ENCODE assay signal across 27 cellular contexts in genomic region chr2:104502904-104503303, GRCh38.
DNase-seq lines count a peak whose midpoint lies in the region; ATAC-seq, FAIRE-seq and TF ChIP-seq lines count a peak whose summit lies in the region.
"Had no signal": no experiment of that assay in that cellular context is flagged by ENCODE, and none has a peak within 500 bp of the region (broad histone marks: within the 10 kb centered on the region; RNA-seq: fewer than 3 reads in every experiment).

No MANE protein-coding gene starts in this region.

- H3K27ac Mint-ChIP-seq in CD14-positive monocyte: no peak overlapping the region
- H3K27ac Mint-ChIP-seq: activated CD4-positive, alpha-beta T cell treated with anti-CD3 and anti-CD28 coated beads, Interleukin-2, amount 10 ng/mL, durations not matched to agents 7 days and 5 days; activated naive CD4-positive, alpha-beta T cell treated with anti-CD3 and anti-CD28 coated beads, Interleukin-2, amount 50 U/mL, for 24 hours; nephron progenitor cell; progenitor cell of endocrine pancreas had no signal

- no peak overlapping the region for H2BK12ac ChIP-seq in neuronal stem cell (ENCODE audit: low read length)

- no peaks in the 10 kb centered on the region for H3K27me3 ChIP-seq in neuronal stem cell (ENCODE audit: control insufficient read depth in 3 of 3, insufficient read depth in 3 of 3, low read depth in 1 of 3, low read length in 3 of 3)
- H3K27me3 ChIP-seq: ascending aorta had no signal

- no peak overlapping the region for H3K4me3 ChIP-seq in neuronal stem cell (ENCODE audit: low read length in 2 of 2)
- H3K4me3 ChIP-seq: ascending aorta, GM12878, mucosa of descending colon, sigmoid colon had no signal

- FAIRE-seq in frontal cortex (lab: Jason Lieb, UNC): no peak
- FAIRE-seq: GM12878, keratinocyte had no signal

- no peak overlapping the region for H3K27ac ChIP-seq in neuronal stem cell (replicated peaks; ENCODE audit: low read length)
- H3K27ac ChIP-seq: ascending aorta, epithelial cell of prostate, sigmoid colon, WERI-Rb-1 had no signal

- no peaks in the 10 kb centered on the region for H3K4me1 Mint-ChIP-seq in CD14-positive monocyte
- H3K4me1 Mint-ChIP-seq: activated CD4-positive, alpha-beta T cell treated with anti-CD3 and anti-CD28 coated beads, Interleukin-2, amount 10 ng/mL, durations not matched to agents 7 days and 5 days; activated naive CD4-positive, alpha-beta T cell treated with anti-CD3 and anti-CD28 coated beads, Interleukin-2, amount 50 U/mL, for 24 hours; central memory CD8-positive, alpha-beta T cell had no signal

- no peak for ATAC-seq in HG03521 (IDR thresholded peaks at IDR 0.05; ENCODE audit: unreplicated experiment)
- ATAC-seq: GM12878, mucosa of descending colon, Right ventricle myocardium inferior had no signal

- H3K79me1 ChIP-seq in neuronal stem cell (ENCODE audit: low read depth, low read length): no peaks in the 10 kb centered on the region

- H2BK15ac ChIP-seq in neuronal stem cell (ENCODE audit: low read length): no peak overlapping the region

- H3K4me1 ChIP-seq in neuronal stem cell (ENCODE audit: control insufficient read depth in 2 of 2, insufficient read depth in 1 of 2, low read depth in 1 of 2, low read length in 2 of 2): peaks cover 3 to 22% of the 10 kb centered on the region in 2 donors
- H3K4me1 ChIP-seq: ascending aorta, Caco-2, sigmoid colon had no signal

- peaks cover 0 to 2% (median 0%) of the 10 kb centered on the region in 7 donors for H3K9me3 Mint-ChIP-seq in CD14-positive monocyte
- H3K9me3 Mint-ChIP-seq: activated CD4-positive, alpha-beta T cell treated with anti-CD3 and anti-CD28 coated beads, Interleukin-2, amount 10 ng/mL, durations not matched to agents 7 days and 5 days; activated naive CD4-positive, alpha-beta T cell treated with anti-CD3 and anti-CD28 coated beads, Interleukin-2, amount 50 U/mL, for 24 hours; central memory CD8-positive, alpha-beta T cell; H9; nephron progenitor cell had no signal

- intact Hi-C loops in CD14-positive monocyte (cut with micrococcal nuclease): no loop called here

- H3K4me3 Mint-ChIP-seq in CD14-positive monocyte: no peak overlapping the region
- H3K4me3 Mint-ChIP-seq: activated CD4-positive, alpha-beta T cell treated with anti-CD3 and anti-CD28 coated beads, Interleukin-2, amount 10 ng/mL, durations not matched to agents 7 days and 5 days; activated naive CD4-positive, alpha-beta T cell treated with anti-CD3 and anti-CD28 coated beads, Interleukin-2, amount 50 U/mL, for 24 hours; central memory CD8-positive, alpha-beta T cell; H9; nephron progenitor cell had no signal

- H3K36me3 ChIP-seq in neuronal stem cell (replicated peaks in 1 of 2; ENCODE audit: control insufficient read depth in 2 of 2, insufficient read depth in 2 of 2, low read length in 2 of 2): no peaks in the 10 kb centered on the region
- H3K36me3 ChIP-seq: ascending aorta, sigmoid colon, WERI-Rb-1 had no signal

- no peak overlapping the region for H2BK120ac ChIP-seq in neuronal stem cell (ENCODE audit: low read depth, low read length)

- H2AK5ac ChIP-seq in neuronal stem cell (ENCODE audit: low read depth, low read length): no peak overlapping the region

- H3K27me3 Mint-ChIP-seq in CD14-positive monocyte (ENCODE audit: low read depth in 3 of 3): peaks cover under 1 to 2% (median 2%) of the 10 kb centered on the region in 3 donors
- H3K27me3 Mint-ChIP-seq: activated CD4-positive, alpha-beta T cell treated with anti-CD3 and anti-CD28 coated beads, Interleukin-2, amount 10 ng/mL, durations not matched to agents 7 days and 5 days; central memory CD8-positive, alpha-beta T cell had no signal

- H3K9ac ChIP-seq in neuronal stem cell (ENCODE audit: low read depth, low read length, poor library complexity): no peak overlapping the region

- peak in 13 of 14 donors; percentile 22 to 91 (median 83) for DNase-seq in C1 segment of cervical spinal cord (lab: John Stamatoyannopoulos, UW)
- DNase-seq in amygdala (lab: John Stamatoyannopoulos, UW): peak in 55 of 56 donors; percentile 16 to 94 (median 83)
- DNase-seq in frontal cortex (ENCODE audit: low spot score in 2 of 2): peak; percentile 35 to 38
- no peak for DNase-seq in neuronal stem cell (ENCODE audit: low spot score)
- DNase-seq in stimulated activated CD4-positive, alpha-beta T cell treated with anti-CD3 and anti-CD28 coated beads, Interleukin-1b, Interleukin-23, amount 100 ng/mL, for 48 hours: no peak
- DNase-seq in CD14-positive monocyte (ENCODE audit: low spot score): no peak
- DNase-seq in DMS153 treated with DMSO at 0.1 percent for 48 hours (lab: John Stamatoyannopoulos, UW; ENCODE audit: unreplicated experiment): no peak
- DNase-seq: activated CD4-positive, alpha-beta T cell treated with anti-CD3 and anti-CD28 coated beads, Interleukin-2, amount 10 ng/mL, durations not matched to agents 7 days and 5 days; Caco-2; DND-41; H9; Karpas-422; mucosa of descending colon; NCI-H1694 treated with DMSO at 0.1 percent for 48 hours; NCI-H2171 treated with DMSO at 0.1 percent for 48 hours; nephron progenitor cell; sigmoid colon; WERI-Rb-1 had no signal

- no peak overlapping the region for H3K14ac ChIP-seq in neuronal stem cell (ENCODE audit: low read length)

- WGBS in neuronal stem cell (ENCODE audit: extremely low coverage in 2 of 2, insufficient read length in 2 of 2, insufficient replicate concordance in 1 of 2), 2 donors: no CpG with 5 or more reads among the region's 7 CpGs

- H3K4ac ChIP-seq in neuronal stem cell (ENCODE audit: low read length): no peak overlapping the region

- no peak overlapping the region for H3K4me2 ChIP-seq in neuronal stem cell (ENCODE audit: insufficient read depth, low read length, poor library complexity, severe bottlenecking)

- H3K36me3 Mint-ChIP-seq in CD14-positive monocyte: no peaks in the 10 kb centered on the region
- H3K36me3 Mint-ChIP-seq: activated naive CD4-positive, alpha-beta T cell treated with anti-CD3 and anti-CD28 coated beads, Interleukin-2, amount 50 U/mL, for 24 hours had no signal

- no peak overlapping the region for H3K18ac ChIP-seq in neuronal stem cell (ENCODE audit: low read length)

- H3K23ac ChIP-seq in neuronal stem cell (ENCODE audit: low read depth, low read length, poor library complexity): no peak overlapping the region

- no peak overlapping the region for H4K91ac ChIP-seq in neuronal stem cell (ENCODE audit: low read depth, low read length, poor library complexity)

- H2AFZ ChIP-seq in neuronal stem cell (ENCODE audit: low read length): peak overlapping the region; percentile 47

- no peak overlapping the region for H2BK5ac ChIP-seq in neuronal stem cell (ENCODE audit: low read length)

- no peak for TF ChIP-seq CTCF in CD14-positive monocyte (IDR thresholded peaks at IDR 0.05)

- no peak overlapping the region for H4K8ac ChIP-seq in neuronal stem cell (ENCODE audit: low read depth, low read length)

- no peaks in the 10 kb centered on the region for H3K9me3 ChIP-seq in neuronal stem cell (replicated peaks in 1 of 2; ENCODE audit: control insufficient read depth in 2 of 2, insufficient read depth in 1 of 2, low read depth in 1 of 2, low read length in 2 of 2)
- H3K9me3 ChIP-seq: ascending aorta, Caco-2, mucosa of descending colon, sigmoid colon had no signal

Comparison
In these comparisons a context has a peak if more than half of its experiments do, and no peak if none do; other contexts are left out.
1. DNase-seq: peak in C1 segment of cervical spinal cord (13 of 14), amygdala (55 of 56) and frontal cortex (2 of 2); none in neuronal stem cell (single experiment), stimulated activated CD4-positive, alpha-beta T cell treated with anti-CD3 and anti-CD28 coated beads, Interleukin-1b, Interleukin-23, amount 100 ng/mL, for 48 hours (single experiment), CD14-positive monocyte (single experiment) and DMS153 treated with DMSO at 0.1 percent for 48 hours (single experiment).